ENCODE assay signal across 1 cellular context in the genomic region with DNA sequence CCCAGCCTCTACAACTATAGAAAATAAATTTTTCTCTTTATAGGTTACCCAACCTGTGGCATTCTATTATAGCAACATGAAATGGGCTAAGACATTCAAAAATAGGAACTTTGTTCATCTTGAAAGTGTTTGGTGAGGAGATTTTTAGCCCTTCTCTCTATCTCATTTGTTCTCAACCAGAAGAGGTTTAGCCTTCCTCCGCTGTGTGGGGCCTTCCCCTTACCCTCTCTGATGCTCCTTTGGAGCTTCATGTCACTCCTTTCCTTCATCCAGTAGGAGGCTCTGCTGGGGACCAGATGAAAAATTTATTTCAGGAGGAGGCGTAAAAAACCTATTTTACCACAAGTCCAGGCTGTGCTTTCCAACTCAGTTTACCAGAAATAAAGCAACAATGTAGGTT.
TF ChIP-seq lines count a peak whose summit lies in the region.

No MANE protein-coding gene starts in this region.

TF ChIP-seq in GM12878, 131 proteins besides CTCF, POLR2A, EP300 and RAD21 (continued from another document):
- TF ChIP-seq, protein P1, sequence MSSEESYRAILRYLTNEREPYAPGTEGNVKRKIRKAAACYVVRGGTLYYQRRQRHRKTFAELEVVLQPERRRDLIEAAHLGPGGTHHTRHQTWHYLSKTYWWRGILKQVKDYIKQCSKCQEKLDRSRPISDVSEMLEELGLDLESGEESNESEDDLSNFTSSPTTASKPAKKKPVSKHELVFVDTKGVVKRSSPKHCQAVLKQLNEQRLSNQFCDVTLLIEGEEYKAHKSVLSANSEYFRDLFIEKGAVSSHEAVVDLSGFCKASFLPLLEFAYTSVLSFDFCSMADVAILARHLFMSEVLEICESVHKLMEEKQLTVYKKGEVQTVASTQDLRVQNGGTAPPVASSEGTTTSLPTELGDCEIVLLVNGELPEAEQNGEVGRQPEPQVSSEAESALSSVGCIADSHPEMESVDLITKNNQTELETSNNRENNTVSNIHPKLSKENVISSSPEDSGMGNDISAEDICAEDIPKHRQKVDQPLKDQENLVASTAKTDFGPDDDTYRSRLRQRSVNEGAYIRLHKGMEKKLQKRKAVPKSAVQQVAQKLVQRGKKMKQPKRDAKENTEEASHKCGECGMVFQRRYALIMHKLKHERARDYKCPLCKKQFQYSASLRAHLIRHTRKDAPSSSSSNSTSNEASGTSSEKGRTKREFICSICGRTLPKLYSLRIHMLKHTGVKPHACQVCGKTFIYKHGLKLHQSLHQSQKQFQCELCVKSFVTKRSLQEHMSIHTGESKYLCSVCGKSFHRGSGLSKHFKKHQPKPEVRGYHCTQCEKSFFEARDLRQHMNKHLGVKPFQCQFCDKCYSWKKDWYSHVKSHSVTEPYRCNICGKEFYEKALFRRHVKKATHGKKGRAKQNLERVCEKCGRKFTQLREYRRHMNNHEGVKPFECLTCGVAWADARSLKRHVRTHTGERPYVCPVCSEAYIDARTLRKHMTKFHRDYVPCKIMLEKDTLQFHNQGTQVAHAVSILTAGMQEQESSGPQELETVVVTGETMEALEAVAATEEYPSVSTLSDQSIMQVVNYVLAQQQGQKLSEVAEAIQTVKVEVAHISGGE (CRISPR knock-in tag; IDR thresholded peaks at IDR 0.05) = no peak
- no peak for TF ChIP-seq RB1 (IDR thresholded peaks at IDR 0.05; ENCODE audit: borderline replicate concordance)
